In genomic region chr3:42696356-42697301, GRCh38 we compare ENCODE assay signal across 19 cellular contexts. TPM values are rescaled to one million over a fixed set of nuclear protein-coding genes. Genes with fewer than 3 reads are reported as not detected.
DNase-seq lines count a peak whose midpoint lies in the region; ATAC-seq and TF ChIP-seq lines count a peak whose summit lies in the region.
"Had no signal": no experiment of that assay in that cellular context is flagged by ENCODE, and none has a peak within 500 bp of the region (broad histone marks: within the 10 kb centered on the region; RNA-seq: fewer than 3 reads in every experiment).

No MANE protein-coding gene starts in this region.

- no peaks in the 10 kb centered on the region for H3K36me3 Mint-ChIP-seq in activated CD8-positive, alpha-beta memory T cell treated with anti-CD3 and anti-CD28 coated beads, Interleukin-2, amount 10 ng/mL, durations not matched to agents 7 days and 5 days
- no peaks in the 10 kb centered on the region for H3K36me3 Mint-ChIP-seq in mesothelial cell of epicardium
- H3K36me3 Mint-ChIP-seq: CD8-positive, alpha-beta T cell had no signal

- CTCF ChIA-PET in activated CD8-positive, alpha-beta memory T cell treated with anti-CD3 and anti-CD28 coated beads, Interleukin-2, amount 10 ng/mL, durations not matched to agents 7 days and 5 days (lab: Charles Lee) = interaction anchor here (1.2 kb wide), 1 partner anchor 33 kb away, joined by 3 read pairs; no protein-coding TSS in a partner anchor

- no peaks in the 10 kb centered on the region for H3K27me3 Mint-ChIP-seq in activated CD8-positive, alpha-beta memory T cell treated with anti-CD3 and anti-CD28 coated beads, Interleukin-2, amount 10 ng/mL, durations not matched to agents 7 days and 5 days
- H3K27me3 Mint-ChIP-seq in mesothelial cell of epicardium (ENCODE audit: low read depth) = peaks cover 13% of the 10 kb centered on the region

- H3K4me1 Mint-ChIP-seq in activated CD8-positive, alpha-beta memory T cell treated with anti-CD3 and anti-CD28 coated beads, Interleukin-2, amount 10 ng/mL, durations not matched to agents 7 days and 5 days = peaks cover 15% of the 10 kb centered on the region
- H3K4me1 Mint-ChIP-seq in mesothelial cell of epicardium = no peaks in the 10 kb centered on the region

- H3K27ac Mint-ChIP-seq in activated CD8-positive, alpha-beta memory T cell treated with anti-CD3 and anti-CD28 coated beads, Interleukin-2, amount 10 ng/mL, durations not matched to agents 7 days and 5 days = no peak overlapping the region
- H3K27ac Mint-ChIP-seq in mesothelial cell of epicardium = no peak overlapping the region
- H3K27ac Mint-ChIP-seq: CD8-positive, alpha-beta T cell had no signal

- DNase-seq in activated CD8-positive, alpha-beta memory T cell treated with anti-CD3 and anti-CD28 coated beads, Interleukin-2, amount 10 ng/mL, durations not matched to agents 7 days and 5 days = peak; percentile 28
- no peak for DNase-seq in activated CD8-positive, alpha-beta memory T cell treated with anti-CD3 and anti-CD28 coated beads for 24 hours
- DNase-seq in RPMI8226 (peak; percentile 37), mesothelial cell of epicardium (ENCODE audit: low spot score in 2 of 2, unreplicated experiment in 2 of 2) (peak; percentile 15 to 35), substantia nigra (lab: John Stamatoyannopoulos, UW) (no peak), NCI-H526 (lab: John Stamatoyannopoulos, UW) (no peak)
- DNase-seq: DND-41, NCI-H1417, NCI-H1930, NCI-H2171 treated with DMSO at 0.1 percent for 48 hours, NCI-H446 treated with DMSO at 0.1 percent for 48 hours, NCI-H748 treated with DMSO at 0.1 percent for 48 hours, PC-3 had no signal

- TF ChIP-seq CTCF in mesothelial cell of epicardium (IDR thresholded peaks at IDR 0.05; ENCODE audit: unreplicated experiment) = no peak

- ATAC-seq in activated CD8-positive, alpha-beta memory T cell treated with anti-CD3 and anti-CD28 coated beads, Interleukin-2, amount 10 ng/mL, durations not matched to agents 7 days and 5 days = no peak
- ATAC-seq in GM18867 (IDR thresholded peaks at IDR 0.05; ENCODE audit: unreplicated experiment) (no peak), esophagus mucosa (no peak)
- ATAC-seq: CD8-positive, alpha-beta T cell; HCT116; PC-3 had no signal

- H3K9me3 Mint-ChIP-seq in activated CD8-positive, alpha-beta memory T cell treated with anti-CD3 and anti-CD28 coated beads, Interleukin-2, amount 10 ng/mL, durations not matched to agents 7 days and 5 days (ENCODE audit: low read depth) = no peaks in the 10 kb centered on the region
- no peaks in the 10 kb centered on the region for H3K9me3 Mint-ChIP-seq in mesothelial cell of epicardium
- H3K9me3 Mint-ChIP-seq: CD8-positive, alpha-beta T cell had no signal

- peak overlapping the region; percentile 65 for H3K27ac ChIP-seq in substantia nigra (ENCODE audit: low read depth, low read length, poor library complexity, severe bottlenecking)
- H3K27ac ChIP-seq: HL-60 had no signal

- no peak overlapping the region for H3K4me3 Mint-ChIP-seq in activated CD8-positive, alpha-beta memory T cell treated with anti-CD3 and anti-CD28 coated beads, Interleukin-2, amount 10 ng/mL, durations not matched to agents 7 days and 5 days
- H3K4me3 Mint-ChIP-seq in mesothelial cell of epicardium = no peak overlapping the region
- H3K4me3 Mint-ChIP-seq: CD8-positive, alpha-beta T cell had no signal

RNA-seq across cellular contexts. Expression of gene HHATL, which starts 6.0 kb away (rescaled TPM):
- not detected for total RNA-seq in activated CD8-positive, alpha-beta memory T cell treated with anti-CD3 and anti-CD28 coated beads, Interleukin-2, amount 10 ng/mL, durations not matched to agents 7 days and 5 days
- total RNA-seq in mesothelial cell of epicardium (not detected in 3 replicates), esophagus mucosa (not detected)
- total RNA-seq: A172; CD8-positive, alpha-beta T cell; PC-3 had no signal

RNA-seq across cellular contexts. Expression of gene KLHL40, which starts 11.3 kb away (rescaled TPM):
- total RNA-seq in activated CD8-positive, alpha-beta memory T cell treated with anti-CD3 and anti-CD28 coated beads, Interleukin-2, amount 10 ng/mL, durations not matched to agents 7 days and 5 days = not detected
- not detected in 3 replicates for total RNA-seq in mesothelial cell of epicardium
- total RNA-seq in esophagus mucosa = not detected
- total RNA-seq: A172; CD8-positive, alpha-beta T cell; PC-3 had no signal

RNA-seq across cellular contexts. Expression of gene ZBTB47, which starts 43.1 kb away (rescaled TPM):
- total RNA-seq in activated CD8-positive, alpha-beta memory T cell treated with anti-CD3 and anti-CD28 coated beads, Interleukin-2, amount 10 ng/mL, durations not matched to agents 7 days and 5 days = under 1 TPM; 0.41 to 0.56 TPM
- 22.4 to 23.6 TPM (median 23.0 TPM) in 3 replicates for total RNA-seq in mesothelial cell of epicardium
- total RNA-seq in esophagus mucosa = 3.7 TPM

Comparison
In these comparisons a context has a peak if more than half of its experiments do, and no peak if none do; other contexts are left out.
1. DNase-seq: peak in activated CD8-positive, alpha-beta memory T cell treated with anti-CD3 and anti-CD28 coated beads, Interleukin-2, amount 10 ng/mL, durations not matched to agents 7 days and 5 days (single experiment), RPMI8226 (single experiment) and mesothelial cell of epicardium (2 of 2); none in activated CD8-positive, alpha-beta memory T cell treated with anti-CD3 and anti-CD28 coated beads for 24 hours (single experiment), substantia nigra (0 of 49) and NCI-H526 (0 of 2).